In genomic region chr4:97978791-97979488, GRCh38 we compare ENCODE assay signal across 18 cellular contexts.
DNase-seq lines count a peak whose midpoint lies in the region; ATAC-seq and TF ChIP-seq lines count a peak whose summit lies in the region.
"Had no signal": no experiment of that assay in that cellular context is flagged by ENCODE, and none has a peak within 500 bp of the region (broad histone marks: within the 10 kb centered on the region; RNA-seq: fewer than 3 reads in every experiment).

No MANE protein-coding gene starts in this region.

- peak; percentile 47 for ATAC-seq in HG02885 (IDR thresholded peaks at IDR 0.05; ENCODE audit: poor library complexity, unreplicated experiment)
- ATAC-seq in PC-3: no peak
- peak; percentile 61 for ATAC-seq in stimulated activated memory B cell treated with anti-CD40 and anti-IgM and Interleukin-4, amounts not matched to agents 10 μg/mL and 1 μg/mL and 100 μg/mL, for 72 hours
- ATAC-seq in HG03521 (IDR thresholded peaks at IDR 0.05; ENCODE audit: unreplicated experiment): no peak
- ATAC-seq: GM23338 had no signal

- H3K4me1 Mint-ChIP-seq in stimulated activated memory B cell treated with anti-CD40 and anti-IgM and Interleukin-4, amounts not matched to agents 10 μg/mL and 1 μg/mL and 100 μg/mL, for 72 hours: no peaks in the 10 kb centered on the region
- no peaks in the 10 kb centered on the region for H3K4me1 Mint-ChIP-seq in Calu3 (ENCODE audit: low read depth, unreplicated experiment)
- H3K4me1 Mint-ChIP-seq: GM23338 had no signal

- no peak overlapping the region for H3K27ac ChIP-seq in PC-3 (ENCODE audit: low read length)
- H3K27ac ChIP-seq: C4-2B, RWPE1 had no signal

- H3K79me2 ChIP-seq in PC-3 (ENCODE audit: low read length): no peaks in the 10 kb centered on the region

- CTCF ChIA-PET in PC-3 (lab: Charles Lee) (no interaction called here), Calu3 (lab: Charles Lee) (no interaction called here)

- H4K20me1 ChIP-seq in PC-3 (ENCODE audit: low read length): no peaks in the 10 kb centered on the region

- BruUV-seq in PC-3 (replicated peaks; lab: Mats Ljungman, UMichigan) (no TSS peak), Calu3 (replicated peaks; lab: Mats Ljungman, UMichigan) (no TSS peak)

- H3K9me3 ChIP-seq in PC-3 (ENCODE audit: low read length): no peaks in the 10 kb centered on the region

- no peaks in the 10 kb centered on the region for H3K4me1 ChIP-seq in PC-3 (ENCODE audit: insufficient read depth, low read length)

- no peak overlapping the region for H3K4me2 ChIP-seq in PC-3 (ENCODE audit: low read length)
- H3K4me2 ChIP-seq: GM23338 had no signal

- no peaks in the 10 kb centered on the region for H3K27me3 ChIP-seq in PC-3 (ENCODE audit: low read length)

- no peaks in the 10 kb centered on the region for H3K36me3 Mint-ChIP-seq in stimulated activated memory B cell treated with anti-CD40 and anti-IgM and Interleukin-4, amounts not matched to agents 10 μg/mL and 1 μg/mL and 100 μg/mL, for 72 hours
- H3K36me3 Mint-ChIP-seq in Calu3 (ENCODE audit: insufficient read depth, unreplicated experiment): no peaks in the 10 kb centered on the region

- DNase-seq in PC-3 (peak; percentile 5), foreskin melanocyte (peak; percentile 4), Calu3 (no peak), dermis blood vessel endothelial cell (no peak)
- no peak for DNase-seq in activated CD4-positive, alpha-beta T cell treated with anti-CD3 and anti-CD28 coated beads, Interleukin-2, amount 50 U/mL, for 48 hours
- DNase-seq: ACHN, GDM1, NCI-H1417 treated with DMSO at 0.1 percent for 48 hours, NCI-H187 treated with DMSO at 0.1 percent for 48 hours, NCI-H2227 treated with DMSO at 0.1 percent for 48 hours, NCI-H510A treated with DMSO at 0.1 percent for 48 hours, SIG-M5 had no signal

- H3K36me3 ChIP-seq in PC-3 (ENCODE audit: low read depth, low read length): no peaks in the 10 kb centered on the region

- H3K4me3 ChIP-seq in PC-3 (ENCODE audit: low read length): no peak overlapping the region
- H3K4me3 ChIP-seq: GM23338 had no signal

- POLR2A ChIA-PET in PC-3 (lab: Charles Lee; ENCODE audit: unreplicated experiment): no interaction called here

- peaks cover 7% of the 10 kb centered on the region for H3K9me3 Mint-ChIP-seq in stimulated activated memory B cell treated with anti-CD40 and anti-IgM and Interleukin-4, amounts not matched to agents 10 μg/mL and 1 μg/mL and 100 μg/mL, for 72 hours
- no peaks in the 10 kb centered on the region for H3K9me3 Mint-ChIP-seq in Calu3 (ENCODE audit: low read depth, unreplicated experiment)

- no peak overlapping the region for H3K9ac ChIP-seq in PC-3 (ENCODE audit: low read length)

- no peak overlapping the region for H3K27ac Mint-ChIP-seq in stimulated activated memory B cell treated with anti-CD40 and anti-IgM and Interleukin-4, amounts not matched to agents 10 μg/mL and 1 μg/mL and 100 μg/mL, for 72 hours
- H3K27ac Mint-ChIP-seq in Calu3 (ENCODE audit: unreplicated experiment): no peak overlapping the region
- H3K27ac Mint-ChIP-seq: GM23338 had no signal

- intact Hi-C loops in PC-3 (cut with micrococcal nuclease) (no loop called here), Calu3 (cut with micrococcal nuclease; ENCODE audit: unreplicated experiment) (no loop called here)

- no peak overlapping the region for H3K4me3 Mint-ChIP-seq in stimulated activated memory B cell treated with anti-CD40 and anti-IgM and Interleukin-4, amounts not matched to agents 10 μg/mL and 1 μg/mL and 100 μg/mL, for 72 hours
- H3K4me3 Mint-ChIP-seq in Calu3 (ENCODE audit: low read depth, unreplicated experiment): no peak overlapping the region
- H3K4me3 Mint-ChIP-seq: GM23338 had no signal

- no peaks in the 10 kb centered on the region for H3K27me3 Mint-ChIP-seq in stimulated activated memory B cell treated with anti-CD40 and anti-IgM and Interleukin-4, amounts not matched to agents 10 μg/mL and 1 μg/mL and 100 μg/mL, for 72 hours
- no peaks in the 10 kb centered on the region for H3K27me3 Mint-ChIP-seq in Calu3 (ENCODE audit: unreplicated experiment)

- no peak overlapping the region for H2AFZ ChIP-seq in PC-3 (ENCODE audit: low read length)
- H2AFZ ChIP-seq: GM23338 had no signal

- TF ChIP-seq CTCF in PC-3 (conservative IDR thresholded peaks at IDR 0.05; ENCODE audit: low read depth, low read length): no peak
- no peak for TF ChIP-seq CTCF in Calu3 (IDR thresholded peaks at IDR 0.05; ENCODE audit: unreplicated experiment)

- no peaks in the 10 kb centered on the region for H3K9me2 ChIP-seq in PC-3 (replicated peaks; ENCODE audit: low read length)

- no peaks in the 10 kb centered on the region for H3F3A ChIP-seq in PC-3 (ENCODE audit: low read length, unreplicated experiment)

Comparison
In these comparisons a context has a peak if more than half of its experiments do, and no peak if none do; other contexts are left out.
1. ATAC-seq: peak in HG02885 (single experiment) and stimulated activated memory B cell treated with anti-CD40 and anti-IgM and Interleukin-4, amounts not matched to agents 10 μg/mL and 1 μg/mL and 100 μg/mL, for 72 hours (single experiment); none in PC-3 (single experiment) and HG03521 (single experiment).
2. DNase-seq: peak in PC-3 (single experiment) and foreskin melanocyte (single experiment); none in Calu3 (single experiment), activated CD4-positive, alpha-beta T cell treated with anti-CD3 and anti-CD28 coated beads, Interleukin-2, amount 50 U/mL, for 48 hours (0 of 2) and dermis blood vessel endothelial cell (single experiment).